In genomic region chr1:219296916-219297315, GRCh38 we compare ENCODE assay signal across 1 cellular context.
TF ChIP-seq lines count a peak whose summit lies in the region.

No MANE protein-coding gene starts in this region.

TF ChIP-seq in HepG2, 621 proteins besides CTCF, POLR2A, EP300 and RAD21:
- TF ChIP-seq ZNF251 (CRISPR knock-in tag; IDR thresholded peaks at IDR 0.05) (no peak), HNF4G (IDR thresholded peaks at IDR 0.05; ENCODE audit: borderline replicate concordance, low read depth, low read length) (no peak), HNF4G (CRISPR knock-in tag; IDR thresholded peaks at IDR 0.05; ENCODE audit: borderline replicate concordance, low read depth) (no peak), KLF9 (CRISPR knock-in tag; IDR thresholded peaks at IDR 0.05; ENCODE audit: low read depth) (no peak), MTA1 (CRISPR knock-in tag; IDR thresholded peaks at IDR 0.05; ENCODE audit: borderline replicate concordance) (no peak), CBX2 (IDR thresholded peaks at IDR 0.05; ENCODE audit: low read depth, low read length) (no peak), CBX2 (CRISPR knock-in tag; IDR thresholded peaks at IDR 0.05; ENCODE audit: low read depth) (no peak), NKX3-1 (CRISPR knock-in tag; IDR thresholded peaks at IDR 0.05) (no peak), MYC (CRISPR knock-in tag; IDR thresholded peaks at IDR 0.05; ENCODE audit: borderline replicate concordance) (no peak), ZNF333 (CRISPR knock-in tag; IDR thresholded peaks at IDR 0.05; ENCODE audit: borderline replicate concordance) (no peak), RORA (CRISPR knock-in tag; IDR thresholded peaks at IDR 0.05) (no peak), ZKSCAN5 (CRISPR knock-in tag; IDR thresholded peaks at IDR 0.05) (no peak), CEBPB (IDR thresholded peaks at IDR 0.05; ENCODE audit: borderline replicate concordance, low read depth, low read length) (no peak), ATF3 (CRISPR knock-in tag; IDR thresholded peaks at IDR 0.05) (no peak), MYNN (CRISPR knock-in tag; IDR thresholded peaks at IDR 0.05; ENCODE audit: low read depth) (no peak), THYN1 (CRISPR knock-in tag; IDR thresholded peaks at IDR 0.05; ENCODE audit: borderline replicate concordance, low read depth) (no peak), SIN3B (IDR thresholded peaks at IDR 0.05; ENCODE audit: low read length) (no peak)
